In genomic region chr19:57435062-57435978, GRCh38 we compare ENCODE assay signal across 8 cellular contexts. TPM values are rescaled to one million over a fixed set of nuclear protein-coding genes. Genes with fewer than 3 reads are reported as not detected.
DNase-seq lines count a peak whose midpoint lies in the region; ATAC-seq and TF ChIP-seq lines count a peak whose summit lies in the region.

ZNF749 (plus strand) TSS chr19:57435325; CDS start chr19:57435579, 254 bp downstream.

- TF ChIP-seq CTCF in BE2C (IDR thresholded peaks at IDR 0.05; ENCODE audit: low read depth, low read length), result no peak
- TF ChIP-seq CTCF in chondrocyte (IDR thresholded peaks at IDR 0.05), result no peak
- no peak for TF ChIP-seq CTCF in kidney epithelial cell (IDR thresholded peaks at IDR 0.05; ENCODE audit: insufficient read depth, low read length, poor library complexity, severe bottlenecking)

- H3K4me1 Mint-ChIP-seq in chondrocyte (ENCODE audit: low read depth), result peaks cover 23% of the 10 kb centered on the region

- peak; percentile 98 for DNase-seq in BE2C
- DNase-seq in GM19240 (ENCODE audit: insufficient read length, low spot score), result peak; percentile 88
- DNase-seq in NCI-H524 (lab: John Stamatoyannopoulos, UW), result peak; percentile 99
- DNase-seq in activated CD4-positive, alpha-beta T cell treated with anti-CD3 and anti-CD28 coated beads for 24 hours (ENCODE audit: low read depth in 2 of 2), result peak; percentile 89 to 96
- DNase-seq in chondrocyte (ENCODE audit: low spot score), result peak; percentile 99
- peak; percentile 96 for DNase-seq in kidney epithelial cell (ENCODE audit: low read depth)
- peak; percentile 98 for DNase-seq in stimulated activated CD4-positive, alpha-beta T cell treated with anti-CD3 and anti-CD28 coated beads, Interleukin-15, amount 100 ng/mL, for 24 hours

- peak within 1 kb of the TSS; percentile 86 for H3K4me3 Mint-ChIP-seq in chondrocyte (ENCODE audit: unreplicated experiment)

- no peaks in the 10 kb centered on the region for H3K9me3 ChIP-seq in BE2C

- H3K4me3 ChIP-seq in BE2C (ENCODE audit: low read depth, low read length), result peak within 1 kb of the TSS; percentile 91
- H3K4me3 ChIP-seq in kidney epithelial cell (ENCODE audit: low read depth, low read length), result peak within 1 kb of the TSS; percentile 84

- H3K27me3 ChIP-seq in BE2C, result no peaks in the 10 kb centered on the region
- H3K27me3 ChIP-seq in kidney epithelial cell (ENCODE audit: control insufficient read depth, insufficient read depth, low read length), result no peaks in the 10 kb centered on the region

- no peaks in the 10 kb centered on the region for H3K4me1 ChIP-seq in BE2C

- peaks cover 15% of the 10 kb centered on the region for H3K36me3 Mint-ChIP-seq in chondrocyte (ENCODE audit: low read depth)

- peak within 1 kb of the TSS; percentile 89 for H3K27ac Mint-ChIP-seq in chondrocyte (ENCODE audit: unreplicated experiment)

- H3K27me3 Mint-ChIP-seq in chondrocyte (ENCODE audit: low read depth), result no peaks in the 10 kb centered on the region

- H3K36me3 ChIP-seq in BE2C (peaks cover 9% of the 10 kb centered on the region), kidney epithelial cell (ENCODE audit: control insufficient read depth, insufficient read depth, low read length) (no peaks in the 10 kb centered on the region)

- ATAC-seq in HG03457 (IDR thresholded peaks at IDR 0.05; ENCODE audit: unreplicated experiment), result peak; percentile 79

- H3K9me3 Mint-ChIP-seq in chondrocyte (ENCODE audit: low read depth), result peaks cover 10% of the 10 kb centered on the region

RNA-seq across cellular contexts. Expression of gene ZNF749, which starts in this region (rescaled TPM):
- polyA plus RNA-seq in BE2C (2012; ENCODE audit: insufficient read depth, insufficient read length, low read depth), result 4.3 TPM
- 7.8 to 10.3 TPM (median 8.1 TPM) in 3 replicates for total RNA-seq in chondrocyte
- total RNA-seq in kidney epithelial cell, result 10.4 and 14.3 TPM in 2 replicates

Comparison
In these comparisons a context has a peak if more than half of its experiments do, and no peak if none do; other contexts are left out.
1. Peak in every context shown above with its lines: DNase-seq, ATAC-seq and H3K4me3 ChIP-seq.